In genomic region chr3:151827816-151828215, GRCh38 we compare ENCODE assay signal across 30 cellular contexts. TPM values are rescaled to one million over a fixed set of nuclear protein-coding genes. Genes with fewer than 3 reads are reported as not detected.
"Had no signal": no experiment of that assay in that cellular context is flagged by ENCODE, and none has a peak within 500 bp of the region (broad histone marks: within the 10 kb centered on the region; RNA-seq: fewer than 3 reads in every experiment).

No MANE protein-coding gene starts in this region.

- H3K4me1 Mint-ChIP-seq: activated CD4-positive, alpha-beta T cell treated with anti-CD3 and anti-CD28 coated beads, Interleukin-2, amount 10 ng/mL, durations not matched to agents 7 days and 5 days; activated CD8-positive, alpha-beta memory T cell treated with anti-CD3 and anti-CD28 coated beads, Interleukin-2, amount 10 ng/mL, durations not matched to agents 7 days and 5 days; activated naive CD4-positive, alpha-beta T cell treated with anti-CD3 and anti-CD28 coated beads, Interleukin-2, amount 50 U/mL, for 24 hours; central memory CD8-positive, alpha-beta T cell; memory B cell; stimulated activated effector memory CD8-positive, alpha-beta T cell treated with anti-CD3 and anti-CD28 coated beads, Interleukin-12 subunit alpha, Interleukin-12 subunit beta, amount 100 ng/mL, for 72 hours had no signal

- H3K27ac Mint-ChIP-seq: activated CD4-positive, alpha-beta T cell treated with anti-CD3 and anti-CD28 coated beads, Interleukin-2, amount 10 ng/mL, durations not matched to agents 7 days and 5 days; activated CD8-positive, alpha-beta memory T cell treated with anti-CD3 and anti-CD28 coated beads, Interleukin-2, amount 10 ng/mL, durations not matched to agents 7 days and 5 days; activated CD8-positive, alpha-beta T cell treated with anti-CD3 and anti-CD28 coated beads for 36 hours; activated naive CD4-positive, alpha-beta T cell treated with anti-CD3 and anti-CD28 coated beads, Interleukin-2, amount 50 U/mL, for 24 hours; activated T-helper 1 cell treated with anti-CD3 and anti-CD28 coated beads, Interleukin-12 subunit alpha, Interleukin-12 subunit beta, Interleukin-2, Interleukin-4 antibody, amounts not matched to agents 30 ng/mL and 10 ng/mL and 1 ng/mL, durations not matched to agents 14 hours and 24 hours and 36 hours; memory B cell; natural killer cell treated with Interleukin-12 subunit alpha and Interleukin-12 subunit beta and Interleukin-15 and Interleukin-18, amount 100 ng/mL, for 72 hours; stimulated activated effector memory CD8-positive, alpha-beta T cell treated with anti-CD3 and anti-CD28 coated beads, Interleukin-12 subunit alpha, Interleukin-12 subunit beta, amount 100 ng/mL, for 72 hours; T-helper 2 cell treated with Interferon-gamma antibody and Interleukin-4, amounts not matched to agents 5 μg/mL and 100 μg/mL, for 36 hours had no signal

- H3K36me3 ChIP-seq: adrenal gland, ascending aorta, gastrocnemius medialis, ovary, right atrium auricular region, transverse colon, WERI-Rb-1 had no signal

- H3K9me3 Mint-ChIP-seq: activated CD4-positive, alpha-beta T cell treated with anti-CD3 and anti-CD28 coated beads, Interleukin-2, amount 10 ng/mL, durations not matched to agents 7 days and 5 days; activated CD8-positive, alpha-beta T cell treated with anti-CD3 and anti-CD28 coated beads for 36 hours; activated naive CD4-positive, alpha-beta T cell treated with anti-CD3 and anti-CD28 coated beads, Interleukin-2, amount 50 U/mL, for 24 hours; activated T-helper 1 cell treated with anti-CD3 and anti-CD28 coated beads, Interleukin-12 subunit alpha, Interleukin-12 subunit beta, Interleukin-2, Interleukin-4 antibody, amounts not matched to agents 30 ng/mL and 10 ng/mL and 1 ng/mL, durations not matched to agents 14 hours and 24 hours and 36 hours; central memory CD8-positive, alpha-beta T cell; memory B cell; natural killer cell treated with Interleukin-12 subunit alpha and Interleukin-12 subunit beta and Interleukin-15 and Interleukin-18, amount 100 ng/mL, for 72 hours; stimulated activated effector memory CD8-positive, alpha-beta T cell treated with anti-CD3 and anti-CD28 coated beads, Interleukin-12 subunit alpha, Interleukin-12 subunit beta, amount 100 ng/mL, for 72 hours; T-helper 2 cell treated with Interferon-gamma antibody and Interleukin-4, amounts not matched to agents 5 μg/mL and 100 μg/mL, for 36 hours had no signal

- H3K4me1 ChIP-seq: adrenal gland, ascending aorta, gastrocnemius medialis, psoas muscle, right atrium auricular region, transverse colon had no signal

- H3K4me3 Mint-ChIP-seq: activated CD4-positive, alpha-beta T cell treated with anti-CD3 and anti-CD28 coated beads, Interleukin-2, amount 10 ng/mL, durations not matched to agents 7 days and 5 days; activated CD8-positive, alpha-beta memory T cell treated with anti-CD3 and anti-CD28 coated beads, Interleukin-2, amount 10 ng/mL, durations not matched to agents 7 days and 5 days; activated CD8-positive, alpha-beta T cell treated with anti-CD3 and anti-CD28 coated beads for 36 hours; activated naive CD4-positive, alpha-beta T cell treated with anti-CD3 and anti-CD28 coated beads, Interleukin-2, amount 50 U/mL, for 24 hours; activated T-helper 1 cell treated with anti-CD3 and anti-CD28 coated beads, Interleukin-12 subunit alpha, Interleukin-12 subunit beta, Interleukin-2, Interleukin-4 antibody, amounts not matched to agents 30 ng/mL and 10 ng/mL and 1 ng/mL, durations not matched to agents 14 hours and 24 hours and 36 hours; central memory CD8-positive, alpha-beta T cell; memory B cell; natural killer cell treated with Interleukin-12 subunit alpha and Interleukin-12 subunit beta and Interleukin-15 and Interleukin-18, amount 100 ng/mL, for 72 hours; stimulated activated effector memory CD8-positive, alpha-beta T cell treated with anti-CD3 and anti-CD28 coated beads, Interleukin-12 subunit alpha, Interleukin-12 subunit beta, amount 100 ng/mL, for 72 hours; T-helper 2 cell treated with Interferon-gamma antibody and Interleukin-4, amounts not matched to agents 5 μg/mL and 100 μg/mL, for 36 hours had no signal

- DNase-seq: activated CD4-positive, alpha-beta T cell treated with anti-CD3 and anti-CD28 coated beads, Interleukin-2, amount 10 ng/mL, durations not matched to agents 7 days and 5 days; activated CD4-positive, CD25-positive, alpha-beta regulatory T cell treated with anti-CD3 and anti-CD28 coated beads, Interleukin-2, amount 50 U/mL, for 72 hours; activated CD8-positive, alpha-beta memory T cell treated with anti-CD3 and anti-CD28 coated beads, Interleukin-2, amount 10 ng/mL, durations not matched to agents 7 days and 5 days; activated CD8-positive, alpha-beta T cell treated with anti-CD3 and anti-CD28 coated beads for 36 hours; activated gamma-delta T cell treated with Interleukin-2 at 50 U/mL for 16 hours; activated T-cell treated with anti-CD3 and anti-CD28 coated beads for 4 hours; adrenal gland; brain microvascular endothelial cell; effector memory CD4-positive, alpha-beta T cell; gastrocnemius medialis; hippocampal formation; left cardiac atrium; ovary; psoas muscle; stimulated activated CD4-positive, alpha-beta T cell treated with anti-CD3 and anti-CD28 coated beads, Interleukin-2, amount 100 ng/mL, for 24 hours; transverse colon; WERI-Rb-1 had no signal

- H3K27me3 ChIP-seq: adrenal gland, ascending aorta, brain microvascular endothelial cell, gastrocnemius medialis, ovary, right atrium auricular region, transverse colon had no signal

- H3K36me3 Mint-ChIP-seq: activated CD8-positive, alpha-beta memory T cell treated with anti-CD3 and anti-CD28 coated beads, Interleukin-2, amount 10 ng/mL, durations not matched to agents 7 days and 5 days; activated naive CD4-positive, alpha-beta T cell treated with anti-CD3 and anti-CD28 coated beads, Interleukin-2, amount 50 U/mL, for 24 hours; memory B cell; natural killer cell treated with Interleukin-12 subunit alpha and Interleukin-12 subunit beta and Interleukin-15 and Interleukin-18, amount 100 ng/mL, for 72 hours; stimulated activated effector memory CD8-positive, alpha-beta T cell treated with anti-CD3 and anti-CD28 coated beads, Interleukin-12 subunit alpha, Interleukin-12 subunit beta, amount 100 ng/mL, for 72 hours had no signal

- H3K4me3 ChIP-seq: adrenal gland, ascending aorta, gastrocnemius medialis, ovary, psoas muscle, right atrium auricular region, skin epidermis, transverse colon had no signal

- H3K27ac ChIP-seq: adrenal gland, ascending aorta, brain microvascular endothelial cell, gastrocnemius medialis, ovary, psoas muscle, right atrium auricular region, skin epidermis, transverse colon, WERI-Rb-1 had no signal

- ATAC-seq: activated CD8-positive, alpha-beta memory T cell treated with anti-CD3 and anti-CD28 coated beads, Interleukin-2, amount 10 ng/mL, durations not matched to agents 7 days and 5 days; activated CD8-positive, alpha-beta T cell treated with anti-CD3 and anti-CD28 coated beads for 36 hours; esophagus mucosa; gastrocnemius medialis; left cardiac atrium; natural killer cell treated with Interleukin-12 subunit alpha and Interleukin-12 subunit beta and Interleukin-15 and Interleukin-18, amount 100 ng/mL, for 72 hours; psoas muscle; stimulated activated effector memory CD8-positive, alpha-beta T cell treated with anti-CD3 and anti-CD28 coated beads, Interleukin-12 subunit alpha, Interleukin-12 subunit beta, amount 100 ng/mL, for 72 hours had no signal

- H3K9me3 ChIP-seq: adrenal gland, ascending aorta, gastrocnemius medialis, ovary, psoas muscle, transverse colon had no signal

RNA-seq across cellular contexts. Expression of gene AADAC, which starts 13.9 kb away (rescaled TPM):
- total RNA-seq: activated CD4-positive, alpha-beta T cell treated with anti-CD3 and anti-CD28 coated beads, Interleukin-2, amount 10 ng/mL, durations not matched to agents 7 days and 5 days; activated CD8-positive, alpha-beta memory T cell treated with anti-CD3 and anti-CD28 coated beads, Interleukin-2, amount 10 ng/mL, durations not matched to agents 7 days and 5 days; activated CD8-positive, alpha-beta T cell treated with anti-CD3 and anti-CD28 coated beads for 36 hours; activated T-helper 1 cell treated with anti-CD3 and anti-CD28 coated beads, Interleukin-12 subunit alpha, Interleukin-12 subunit beta, Interleukin-2, Interleukin-4 antibody, amounts not matched to agents 30 ng/mL and 10 ng/mL and 1 ng/mL, durations not matched to agents 14 hours and 24 hours and 36 hours; natural killer cell treated with Interleukin-12 subunit alpha and Interleukin-12 subunit beta and Interleukin-15 and Interleukin-18, amount 100 ng/mL, for 72 hours; temporal lobe had no signal

RNA-seq across cellular contexts. Expression of gene SUCNR1, which starts 45.6 kb away (rescaled TPM):
- total RNA-seq: activated CD4-positive, alpha-beta T cell treated with anti-CD3 and anti-CD28 coated beads, Interleukin-2, amount 10 ng/mL, durations not matched to agents 7 days and 5 days; activated CD8-positive, alpha-beta memory T cell treated with anti-CD3 and anti-CD28 coated beads, Interleukin-2, amount 10 ng/mL, durations not matched to agents 7 days and 5 days; activated CD8-positive, alpha-beta T cell treated with anti-CD3 and anti-CD28 coated beads for 36 hours; activated T-helper 1 cell treated with anti-CD3 and anti-CD28 coated beads, Interleukin-12 subunit alpha, Interleukin-12 subunit beta, Interleukin-2, Interleukin-4 antibody, amounts not matched to agents 30 ng/mL and 10 ng/mL and 1 ng/mL, durations not matched to agents 14 hours and 24 hours and 36 hours; dermis microvascular lymphatic vessel endothelial cell; esophagus mucosa; natural killer cell treated with Interleukin-12 subunit alpha and Interleukin-12 subunit beta and Interleukin-15 and Interleukin-18, amount 100 ng/mL, for 72 hours had no signal
